In genomic region chr20:47258745-47259695, GRCh38 we compare ENCODE assay signal across 9 cellular contexts.
DNase-seq lines count a peak whose midpoint lies in the region; TF ChIP-seq lines count a peak whose summit lies in the region.
"Had no signal": no experiment of that assay in that cellular context is flagged by ENCODE, and none has a peak within 500 bp of the region (broad histone marks: within the 10 kb centered on the region; RNA-seq: fewer than 3 reads in every experiment).

No MANE protein-coding gene starts in this region.

- H3K79me2 ChIP-seq in neural progenitor cell (ENCODE audit: low read depth), result peaks cover 82% of the 10 kb centered on the region

- H3K4me1 Mint-ChIP-seq in T-helper 2 cell treated with Interferon-gamma antibody and Interleukin-4, amounts not matched to agents 5 μg/mL and 100 μg/mL, for 36 hours (ENCODE audit: low read depth), result peaks cover 9% of the 10 kb centered on the region
- H3K4me1 Mint-ChIP-seq in IgD-negative memory B cell (peaks cover 43 to 55% (median 45%) of the 10 kb centered on the region in 3 donors), endothelial cell (ENCODE audit: unreplicated experiment) (peaks cover 24% of the 10 kb centered on the region), neural progenitor cell (peaks cover 11% of the 10 kb centered on the region)

- no peak for DNase-seq in T-helper 2 cell treated with Interferon-gamma antibody and Interleukin-4, amounts not matched to agents 5 μg/mL and 100 μg/mL, for 36 hours (ENCODE audit: low spot score)
- no peak for DNase-seq in T-helper 2 cell
- DNase-seq in endothelial cell (ENCODE audit: low spot score), result no peak
- DNase-seq in neural progenitor cell (ENCODE audit: low spot score), result no peak
- DNase-seq in NCI-H748 treated with DMSO at 0.1 percent for 48 hours (lab: John Stamatoyannopoulos, UW), result no peak
- DNase-seq in GOT3 (lab: John Stamatoyannopoulos, UW), result no peak
- DNase-seq in T-helper 9 cell, result no peak

- no peaks in the 10 kb centered on the region for H3K27me3 Mint-ChIP-seq in T-helper 2 cell treated with Interferon-gamma antibody and Interleukin-4, amounts not matched to agents 5 μg/mL and 100 μg/mL, for 36 hours (ENCODE audit: low read depth)
- peaks cover 3% of the 10 kb centered on the region for H3K27me3 Mint-ChIP-seq in IgD-negative memory B cell
- peaks cover 12% of the 10 kb centered on the region for H3K27me3 Mint-ChIP-seq in endothelial cell (ENCODE audit: unreplicated experiment)
- H3K27me3 Mint-ChIP-seq in neural progenitor cell (ENCODE audit: insufficient read depth, low read depth), result peaks cover 2% of the 10 kb centered on the region

- no peaks in the 10 kb centered on the region for H3K9me3 ChIP-seq in neural progenitor cell (ENCODE audit: low read depth)
- H3K9me3 ChIP-seq: A549 had no signal

- H4K20me1 ChIP-seq in neural progenitor cell (ENCODE audit: low read depth), result peaks cover 38% of the 10 kb centered on the region

- H3K4me1 ChIP-seq in neural progenitor cell, result peaks cover 4% of the 10 kb centered on the region

- H3K27ac Mint-ChIP-seq in T-helper 2 cell treated with Interferon-gamma antibody and Interleukin-4, amounts not matched to agents 5 μg/mL and 100 μg/mL, for 36 hours, result peak overlapping the region; percentile 41
- H3K27ac Mint-ChIP-seq in IgD-negative memory B cell (peak overlapping the region; percentile 74 to 94 (median 94)), endothelial cell (ENCODE audit: unreplicated experiment) (peak overlapping the region; percentile 95), neural progenitor cell (peak overlapping the region; percentile 46)

- no peak overlapping the region for H3K4me3 Mint-ChIP-seq in T-helper 2 cell treated with Interferon-gamma antibody and Interleukin-4, amounts not matched to agents 5 μg/mL and 100 μg/mL, for 36 hours
- H3K4me3 Mint-ChIP-seq in IgD-negative memory B cell (peak overlapping the region; percentile 59 to 88 (median 70)), endothelial cell (ENCODE audit: unreplicated experiment) (peak overlapping the region; percentile 70), neural progenitor cell (no peak overlapping the region)

- no peak overlapping the region for H3K4me2 ChIP-seq in neural progenitor cell
- H3K4me2 ChIP-seq: A549 had no signal

- TF ChIP-seq CTCF in endothelial cell (IDR thresholded peaks at IDR 0.05; ENCODE audit: unreplicated experiment) (no peak), neural progenitor cell (IDR thresholded peaks at IDR 0.05) (no peak)

- H2AFZ ChIP-seq in neural progenitor cell (replicated peaks), result no peak overlapping the region

- peaks cover 23% of the 10 kb centered on the region for H3F3A ChIP-seq in neural progenitor cell (ENCODE audit: low read depth)

- peaks cover 11% of the 10 kb centered on the region for H3K36me3 ChIP-seq in neural progenitor cell

- no peaks in the 10 kb centered on the region for H3K9me3 Mint-ChIP-seq in T-helper 2 cell treated with Interferon-gamma antibody and Interleukin-4, amounts not matched to agents 5 μg/mL and 100 μg/mL, for 36 hours
- peaks cover 0 to 2% (median 0%) of the 10 kb centered on the region in 3 donors for H3K9me3 Mint-ChIP-seq in IgD-negative memory B cell
- H3K9me3 Mint-ChIP-seq in endothelial cell (ENCODE audit: unreplicated experiment), result no peaks in the 10 kb centered on the region
- H3K9me3 Mint-ChIP-seq in neural progenitor cell, result no peaks in the 10 kb centered on the region

- H3K36me3 Mint-ChIP-seq in T-helper 2 cell treated with Interferon-gamma antibody and Interleukin-4, amounts not matched to agents 5 μg/mL and 100 μg/mL, for 36 hours (ENCODE audit: low read depth), result peaks cover 36% of the 10 kb centered on the region
- H3K36me3 Mint-ChIP-seq in IgD-negative memory B cell (peaks cover 7% of the 10 kb centered on the region), endothelial cell (ENCODE audit: low read depth, unreplicated experiment) (peaks cover 61% of the 10 kb centered on the region), neural progenitor cell (peaks cover 60% of the 10 kb centered on the region)

- H3K9ac ChIP-seq in neural progenitor cell, result no peak overlapping the region

- peak overlapping the region; percentile 59 for H3K27ac ChIP-seq in neural progenitor cell
- H3K27ac ChIP-seq: A549 had no signal

- H3K27me3 ChIP-seq in neural progenitor cell, result no peaks in the 10 kb centered on the region

- no peak overlapping the region for H3K4me3 ChIP-seq in neural progenitor cell
- H3K4me3 ChIP-seq: A549 had no signal

Comparison
In these comparisons a context has a peak if more than half of its experiments do, and no peak if none do; other contexts are left out.
1. H3K27ac Mint-ChIP-seq: peak in every context shown above with its lines; median percentile 95 in endothelial cell; 94 in IgD-negative memory B cell; 46 in neural progenitor cell; 41 in T-helper 2 cell treated with Interferon-gamma antibody and Interleukin-4, amounts not matched to agents 5 μg/mL and 100 μg/mL, for 36 hours.
2. H3K4me3 Mint-ChIP-seq: peak in IgD-negative memory B cell (4 of 4) and endothelial cell (single experiment); none in T-helper 2 cell treated with Interferon-gamma antibody and Interleukin-4, amounts not matched to agents 5 μg/mL and 100 μg/mL, for 36 hours (single experiment) and neural progenitor cell (single experiment).